ENCODE assay signal across 11 cellular contexts in genomic region chr2:64699712-64700111, GRCh38. TPM values are rescaled to one million over a fixed set of nuclear protein-coding genes. Genes with fewer than 3 reads are reported as not detected.
DNase-seq lines count a peak whose midpoint lies in the region; ATAC-seq and TF ChIP-seq lines count a peak whose summit lies in the region.
"Had no signal": no experiment of that assay in that cellular context is flagged by ENCODE, and none has a peak within 500 bp of the region (broad histone marks: within the 10 kb centered on the region; RNA-seq: fewer than 3 reads in every experiment).

No MANE protein-coding gene starts in this region.

- H3K9me2 ChIP-seq in PC-9 (ENCODE audit: insufficient read depth) = no peaks in the 10 kb centered on the region

- H3K27ac ChIP-seq in PC-9 = no peak overlapping the region

- intact Hi-C loops in PC-9 (cut with micrococcal nuclease; ENCODE audit: unreplicated experiment) = no loop called here

- peak overlapping the region; percentile 11 for H3K4me3 Mint-ChIP-seq in T-helper 1 cell treated with Interleukin-12 subunit alpha and Interleukin-12 subunit beta and Interleukin-4 antibody, amounts not matched to agents 30 μg/mL and 1 μg/mL, for 36 hours
- H3K4me3 Mint-ChIP-seq in memory B cell = peak overlapping the region; percentile 64
- H3K4me3 Mint-ChIP-seq in mesothelial cell of epicardium = no peak overlapping the region
- H3K4me3 Mint-ChIP-seq: T-cell had no signal

- TF ChIP-seq CTCF in GM12872 (IDR thresholded peaks at IDR 0.05; ENCODE audit: insufficient read depth, low read depth, low read length) = peak; percentile 42; the same call in 1 of the 3 replicates
- TF ChIP-seq CTCF in mesothelial cell of epicardium (IDR thresholded peaks at IDR 0.05; ENCODE audit: unreplicated experiment) = no peak
- no peak for TF ChIP-seq CTCF in PC-9 (conservative IDR thresholded peaks at IDR 0.05)

- H3K27me3 ChIP-seq in PC-9 (ENCODE audit: insufficient read depth, low read depth) = no peaks in the 10 kb centered on the region

- H3K4me1 Mint-ChIP-seq in T-helper 1 cell treated with Interleukin-12 subunit alpha and Interleukin-12 subunit beta and Interleukin-4 antibody, amounts not matched to agents 30 μg/mL and 1 μg/mL, for 36 hours (ENCODE audit: low read depth) = peaks cover 58% of the 10 kb centered on the region
- peaks cover 32% of the 10 kb centered on the region for H3K4me1 Mint-ChIP-seq in memory B cell
- peaks cover 10% of the 10 kb centered on the region for H3K4me1 Mint-ChIP-seq in mesothelial cell of epicardium

- CTCF ChIA-PET in PC-9 (lab: Charles Lee) = no interaction called here

- H3K27ac Mint-ChIP-seq in T-helper 1 cell treated with Interleukin-12 subunit alpha and Interleukin-12 subunit beta and Interleukin-4 antibody, amounts not matched to agents 30 μg/mL and 1 μg/mL, for 36 hours = peak overlapping the region; percentile 82
- peak overlapping the region; percentile 91 for H3K27ac Mint-ChIP-seq in memory B cell
- no peak overlapping the region for H3K27ac Mint-ChIP-seq in mesothelial cell of epicardium

- no peaks in the 10 kb centered on the region for H3K27me3 Mint-ChIP-seq in T-helper 1 cell treated with Interleukin-12 subunit alpha and Interleukin-12 subunit beta and Interleukin-4 antibody, amounts not matched to agents 30 μg/mL and 1 μg/mL, for 36 hours (ENCODE audit: low read depth)
- H3K27me3 Mint-ChIP-seq in memory B cell (no peaks in the 10 kb centered on the region), mesothelial cell of epicardium (ENCODE audit: low read depth) (no peaks in the 10 kb centered on the region)
- H3K27me3 Mint-ChIP-seq: T-cell had no signal

- no peak overlapping the region for H2AFZ ChIP-seq in PC-9

- no peaks in the 10 kb centered on the region for H3K36me3 ChIP-seq in PC-9 (ENCODE audit: low read depth)

- H3K36me3 Mint-ChIP-seq in T-helper 1 cell treated with Interleukin-12 subunit alpha and Interleukin-12 subunit beta and Interleukin-4 antibody, amounts not matched to agents 30 μg/mL and 1 μg/mL, for 36 hours (ENCODE audit: low read depth) = peaks cover 23% of the 10 kb centered on the region
- H3K36me3 Mint-ChIP-seq in memory B cell (peaks cover 3% of the 10 kb centered on the region), mesothelial cell of epicardium (no peaks in the 10 kb centered on the region)
- H3K36me3 Mint-ChIP-seq: T-cell had no signal

- POLR2A ChIA-PET in PC-9 (lab: Charles Lee; ENCODE audit: unreplicated experiment) = interaction anchor here (0.6 kb wide), 1 partner anchor 68 kb away, joined by 10 read pairs; no protein-coding TSS in a partner anchor

- no peaks in the 10 kb centered on the region for H3K9me3 ChIP-seq in PC-9 (ENCODE audit: insufficient read depth, low read depth)

- no peaks in the 10 kb centered on the region for H3K79me2 ChIP-seq in PC-9 (ENCODE audit: low read depth)

- DNase-seq in memory B cell (ENCODE audit: low spot score in 2 of 2) (peak; percentile 25 to 55), AG20443 (ENCODE audit: low spot score) (no peak), mesothelial cell of epicardium (ENCODE audit: low spot score in 2 of 2, unreplicated experiment in 2 of 2) (no peak), PC-9 (no peak), GOT3 (lab: John Stamatoyannopoulos, UW) (no peak)
- DNase-seq: effector CD4-positive, alpha-beta T cell; NCI-H1105 treated with DMSO at 0.1 percent for 48 hours had no signal

- no peak overlapping the region for H3K4me2 ChIP-seq in PC-9

- H3K4me1 ChIP-seq in PC-9 (replicated peaks; ENCODE audit: insufficient read depth) = peaks cover 10% of the 10 kb centered on the region

- no peaks in the 10 kb centered on the region for H4K20me1 ChIP-seq in PC-9 (ENCODE audit: insufficient read depth)

- ATAC-seq in GM21619 (IDR thresholded peaks at IDR 0.05; ENCODE audit: unreplicated experiment) (peak; percentile 26), memory B cell (ENCODE audit: low read depth) (peak; percentile 92)

- peaks cover 14% of the 10 kb centered on the region for H3K9me3 Mint-ChIP-seq in T-helper 1 cell treated with Interleukin-12 subunit alpha and Interleukin-12 subunit beta and Interleukin-4 antibody, amounts not matched to agents 30 μg/mL and 1 μg/mL, for 36 hours
- H3K9me3 Mint-ChIP-seq in memory B cell (no peaks in the 10 kb centered on the region), mesothelial cell of epicardium (no peaks in the 10 kb centered on the region)
- H3K9me3 Mint-ChIP-seq: T-cell had no signal

- H3F3A ChIP-seq in PC-9 (ENCODE audit: insufficient read depth, low read depth) = peaks cover 11% of the 10 kb centered on the region; the same call in 1 of the 2 replicates

- no peak overlapping the region for H3K4me3 ChIP-seq in PC-9

- BruUV-seq in PC-9 (replicated peaks; lab: Mats Ljungman, UMichigan) = no TSS peak

RNA-seq across cellular contexts. Expression of gene SERTAD2, which starts 46.0 kb away (rescaled TPM):
- 39.1 to 42.2 TPM (median 41.5 TPM) in 3 replicates for total RNA-seq in mesothelial cell of epicardium
- 27.3 and 31.4 TPM in 2 replicates for total RNA-seq in PC-9 (2021)

Comparison
In these comparisons a context has a peak if more than half of its experiments do, and no peak if none do; other contexts are left out.
1. DNase-seq: peak in memory B cell (2 of 2); none in AG20443 (single experiment), mesothelial cell of epicardium (0 of 2), PC-9 (0 of 2) and GOT3 (single experiment).